In the genomic region with DNA sequence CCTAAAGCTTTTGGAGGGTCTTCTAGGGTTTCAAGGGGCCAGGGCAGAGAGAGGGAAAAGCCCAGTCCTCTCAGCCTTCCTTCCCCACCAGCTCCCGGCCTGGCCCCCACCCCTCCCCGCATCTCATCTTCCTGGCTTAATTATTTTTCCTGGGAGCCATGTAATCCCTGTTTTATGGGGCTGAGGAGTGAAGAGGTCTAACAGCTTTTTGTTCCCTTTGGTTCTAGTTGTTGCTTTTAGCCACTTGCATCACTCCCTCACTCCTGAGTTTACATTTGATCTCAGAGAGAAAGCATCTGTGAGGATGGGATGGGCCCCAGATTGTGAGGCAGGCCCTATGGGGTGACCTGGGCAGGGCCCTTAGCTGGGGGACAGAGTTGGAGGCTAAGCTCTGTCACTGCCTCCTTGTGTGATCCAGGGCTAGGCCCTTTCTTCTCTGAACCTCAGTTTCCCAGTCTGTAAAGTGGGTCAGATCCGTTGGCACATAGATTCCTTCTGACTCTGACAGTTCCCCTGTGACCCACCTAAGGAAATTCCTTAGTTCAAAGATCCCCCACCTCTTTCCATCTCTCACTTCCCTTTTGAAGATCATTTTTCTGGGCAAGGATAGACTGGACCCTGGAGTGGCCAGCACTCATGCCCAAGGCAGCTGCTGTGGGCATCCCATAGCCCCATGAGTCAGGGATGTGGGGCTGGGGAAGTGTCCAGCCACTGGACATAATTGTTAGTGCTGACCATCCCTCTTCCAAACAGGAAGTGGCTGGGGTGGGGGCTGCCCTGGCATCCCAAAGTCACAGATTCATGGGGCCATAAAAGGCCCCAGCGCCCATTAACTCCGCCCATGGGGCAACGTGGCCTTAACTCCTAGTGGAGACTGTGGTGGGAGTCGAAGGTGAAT, we compare ENCODE assay signal across 14 cellular contexts. TPM values are rescaled to one million over a fixed set of nuclear protein-coding genes. Genes with fewer than 3 reads are reported as not detected.
DNase-seq lines count a peak whose midpoint lies in the region; ATAC-seq and FAIRE-seq lines count a peak whose summit lies in the region.
"Had no signal": no experiment of that assay in that cellular context is flagged by ENCODE, and none has a peak within 500 bp of the region (broad histone marks: within the 10 kb centered on the region; RNA-seq: fewer than 3 reads in every experiment).

No MANE protein-coding gene starts in this region.

- DNase-seq in M059J (ENCODE audit: low read depth) (peak; percentile 88), myocyte (ENCODE audit: low read depth) (peak; percentile 47), urothelium cell line (ENCODE audit: low spot score) (no peak)
- DNase-seq: activated CD4-positive, alpha-beta T cell treated with anti-CD3 and anti-CD28 coated beads, Interleukin-2, amount 50 U/mL, for 48 hours; endodermal cell; NCI-H1105; stimulated activated naive B cell treated with anti-CD40 and anti-IgM and Interleukin-4, amounts not matched to agents 10 μg/mL and 1 μg/mL and 100 μg/mL, for 72 hours; upper lobe of right lung had no signal

- no peak for FAIRE-seq in urothelium cell line (lab: Jason Lieb, UNC)
- FAIRE-seq: frontal cortex, TTC549 had no signal

- no peak for ATAC-seq in GM19023 (IDR thresholded peaks at IDR 0.05; ENCODE audit: unreplicated experiment)
- ATAC-seq: sciatic nerve; stimulated activated naive B cell treated with anti-CD40 and anti-IgM and Interleukin-4, amounts not matched to agents 10 μg/mL and 1 μg/mL and 100 μg/mL, for 72 hours; upper lobe of right lung had no signal

RNA-seq across cellular contexts. Expression of gene UNC119, which starts 20.1 kb away (rescaled TPM):
- total RNA-seq in M059J (2014; rRNA removed; shearing (Covaris generic)), result 29.8 and 36.9 TPM in 2 replicates
- 74.8 and 222 TPM in 2 replicates for total RNA-seq in myocyte
- polyA plus RNA-seq in myocyte (2012), result 48.5 TPM

RNA-seq across cellular contexts. Expression of gene FOXN1, which starts 26.2 kb away (rescaled TPM):
- total RNA-seq in M059J (2014; rRNA removed; shearing (Covaris generic)), result not detected in 2 replicates
- not detected in 2 replicates for total RNA-seq in myocyte
- polyA plus RNA-seq in myocyte (2012), result not detected
- total RNA-seq: activated T-helper 1 cell treated with anti-CD3 and anti-CD28 coated beads, Interleukin-12 subunit alpha, Interleukin-12 subunit beta, Interleukin-2, Interleukin-4 antibody, amounts not matched to agents 30 ng/mL and 10 ng/mL and 1 ng/mL, durations not matched to agents 14 hours and 24 hours and 36 hours; endodermal cell; frontal cortex; sciatic nerve; SK-MEL-5 had no signal

RNA-seq across cellular contexts. Expression of gene PIGS, which starts 39.0 kb away (rescaled TPM):
- 112 and 119 TPM in 2 replicates for total RNA-seq in M059J (2014; rRNA removed; shearing (Covaris generic))
- total RNA-seq in myocyte, result 162 and 204 TPM in 2 replicates
- polyA plus RNA-seq in myocyte (2012), result 119 TPM

RNA-seq across cellular contexts. Expression of gene ALDOC, which starts 44.4 kb away (rescaled TPM):
- 0.32 TPM in 1 of 2 replicates, not detected in the other for total RNA-seq in M059J (2014; rRNA removed; shearing (Covaris generic))
- total RNA-seq in myocyte, result 22.5 and 25.9 TPM in 2 replicates
- polyA plus RNA-seq in myocyte (2012), result 15.4 TPM

RNA-seq across cellular contexts. Expression of gene SLC13A2, which starts 58.9 kb away (rescaled TPM):
- total RNA-seq in M059J (2014; rRNA removed; shearing (Covaris generic)), result not detected in 2 replicates
- total RNA-seq in myocyte, result not detected in 2 replicates
- not detected for polyA plus RNA-seq in myocyte (2012)
- total RNA-seq: activated T-helper 1 cell treated with anti-CD3 and anti-CD28 coated beads, Interleukin-12 subunit alpha, Interleukin-12 subunit beta, Interleukin-2, Interleukin-4 antibody, amounts not matched to agents 30 ng/mL and 10 ng/mL and 1 ng/mL, durations not matched to agents 14 hours and 24 hours and 36 hours; endodermal cell; frontal cortex; sciatic nerve; SK-MEL-5 had no signal
